1 cellular context compared by ENCODE assay signal in genomic region chr15:101498731-101499480, GRCh38.
TF ChIP-seq lines count a peak whose summit lies in the region.

No MANE protein-coding gene starts in this region.

TF ChIP-seq in HepG2, 621 proteins besides CTCF, POLR2A, EP300 and RAD21:
- 0 out of 2 replicates have a peak, but pooled peaks have one; percentile 23 for TF ChIP-seq ZNF598 (CRISPR knock-in tag; IDR thresholded peaks at IDR 0.05; ENCODE audit: borderline replicate concordance)
- TF ChIP-seq DZIP1 (CRISPR knock-in tag; IDR thresholded peaks at IDR 0.05) = no peak
- no peak for TF ChIP-seq ZSCAN22 (CRISPR knock-in tag; IDR thresholded peaks at IDR 0.05)
- TF ChIP-seq ATF4 (CRISPR knock-in tag; IDR thresholded peaks at IDR 0.05) = no peak
- TF ChIP-seq ZNF749 (CRISPR knock-in tag; IDR thresholded peaks at IDR 0.05; ENCODE audit: borderline replicate concordance) = no peak
- TF ChIP-seq ZNF687 (CRISPR knock-in tag; IDR thresholded peaks at IDR 0.05) = peak; percentile 35; the same call in 1 of the 2 replicates
- TF ChIP-seq MIXL1 (CRISPR knock-in tag; IDR thresholded peaks at IDR 0.05) = no peak
- TF ChIP-seq TOPORS (CRISPR knock-in tag; IDR thresholded peaks at IDR 0.05) = no peak
